In the genomic region with DNA sequence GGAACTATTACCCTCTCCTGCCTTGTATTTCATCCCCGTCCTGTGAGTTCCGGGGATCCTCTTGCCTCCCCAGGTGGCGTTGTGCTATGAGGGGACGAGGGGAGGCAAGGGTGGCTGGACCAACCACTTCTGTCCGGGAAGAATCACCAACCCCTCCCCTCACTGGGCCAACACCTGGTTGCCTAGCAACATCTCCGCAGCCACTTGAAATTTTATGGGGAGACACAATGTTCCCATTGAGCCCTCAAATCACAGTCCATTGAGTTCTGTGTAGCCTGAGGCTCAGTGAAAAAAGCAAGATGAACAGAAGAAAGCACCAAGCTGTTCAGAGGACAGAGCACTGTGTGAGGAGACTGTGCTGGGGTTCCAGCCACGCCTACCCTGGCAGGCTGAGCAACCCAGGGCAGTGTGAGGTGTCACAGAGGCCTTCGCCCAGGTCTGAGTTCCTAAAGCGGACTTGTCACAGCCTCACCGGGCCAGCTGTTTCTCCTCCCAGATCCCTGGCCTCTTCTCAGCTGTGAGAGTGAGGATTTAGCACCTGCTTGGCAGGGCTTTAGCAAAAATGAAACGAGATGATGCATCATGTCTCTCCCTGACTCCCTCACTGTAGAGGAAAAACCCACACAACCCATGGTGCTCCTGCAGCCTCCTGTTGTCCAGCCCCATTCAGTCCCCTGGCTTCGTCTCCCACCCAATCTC, we compare ENCODE assay signal across 22 cellular contexts.
DNase-seq lines count a peak whose midpoint lies in the region; ATAC-seq, FAIRE-seq and TF ChIP-seq lines count a peak whose summit lies in the region.
"Had no signal": no experiment of that assay in that cellular context is flagged by ENCODE, and none has a peak within 500 bp of the region (broad histone marks: within the 10 kb centered on the region; RNA-seq: fewer than 3 reads in every experiment).

No MANE protein-coding gene starts in this region.

- H4K8ac ChIP-seq in mesenchymal stem cell (ENCODE audit: low read length): peak overlapping the region; percentile 19

- H3K4me3 ChIP-seq in K562: no peak overlapping the region
- H3K4me3 ChIP-seq in mesenchymal stem cell (ENCODE audit: insufficient read depth in 1 of 2, low read depth in 1 of 2, low read length in 2 of 2): no peak overlapping the region
- H3K4me3 ChIP-seq in upper lobe of right lung: no peak overlapping the region
- no peak overlapping the region for H3K4me3 ChIP-seq in heart left ventricle
- H3K4me3 ChIP-seq: PC-9 had no signal

- no peaks in the 10 kb centered on the region for H4K20me1 ChIP-seq in K562 (replicated peaks; ENCODE audit: control insufficient read depth, insufficient read depth, low read length)

- H3K36me3 ChIP-seq in K562 (ENCODE audit: control insufficient read depth, insufficient read depth, low read length) (no peaks in the 10 kb centered on the region), mesenchymal stem cell (ENCODE audit: control insufficient read depth in 1 of 2, insufficient read depth in 2 of 2, low read depth in 1 of 2, low read length in 2 of 2) (no peaks in the 10 kb centered on the region), upper lobe of right lung (no peaks in the 10 kb centered on the region), heart left ventricle (no peaks in the 10 kb centered on the region)
- H3K36me3 ChIP-seq: BE2C had no signal

- H3K9me3 ChIP-seq in K562 (replicated peaks; ENCODE audit: control insufficient read depth, insufficient read depth, low read depth, low read length) (no peaks in the 10 kb centered on the region), mesenchymal stem cell (ENCODE audit: control insufficient read depth, low read length) (no peaks in the 10 kb centered on the region), upper lobe of right lung (no peaks in the 10 kb centered on the region), heart left ventricle (no peaks in the 10 kb centered on the region)
- H3K9me3 ChIP-seq: BE2C had no signal

- in situ Hi-C loops in K562 (cut with MboI): no loop called here

- TF ChIP-seq CTCF in K562 (IDR thresholded peaks at IDR 0.05 in 2 of 3, conservative IDR thresholded peaks at IDR 0.05 in 1 of 3; ENCODE audit: insufficient read depth in 2 of 3, low read depth in 1 of 3, low read length in 3 of 3) (no peak), upper lobe of right lung (IDR thresholded peaks at IDR 0.05) (no peak), heart left ventricle (IDR thresholded peaks at IDR 0.05) (no peak)

- H3K4me2 ChIP-seq in K562 (ENCODE audit: insufficient read depth, low read length): no peak overlapping the region
- no peak overlapping the region for H3K4me2 ChIP-seq in mesenchymal stem cell (ENCODE audit: low read length, poor library complexity, severe bottlenecking)
- H3K4me2 ChIP-seq: PC-9 had no signal

- CTCF ChIA-PET in K562 (lab: Yijun Ruan, JAX; ENCODE audit: low intra/inter-chr PET ratio): no interaction called here

- no peaks in the 10 kb centered on the region for H3K9me1 ChIP-seq in K562 (ENCODE audit: control insufficient read depth, insufficient read depth, low read length)

- H3K79me1 ChIP-seq in mesenchymal stem cell (replicated peaks; ENCODE audit: low read length, poor library complexity, severe bottlenecking): no peaks in the 10 kb centered on the region

- H2BK15ac ChIP-seq in mesenchymal stem cell (ENCODE audit: low read depth, poor library complexity, severe bottlenecking): no peak overlapping the region

- H2BK5ac ChIP-seq in mesenchymal stem cell (ENCODE audit: low read depth, low read length, poor library complexity, severe bottlenecking): no peak overlapping the region

- peak; percentile 2 for DNase-seq in NCI-H748 (lab: John Stamatoyannopoulos, UW; ENCODE audit: unreplicated experiment)
- no peak for DNase-seq in NCI-H748 treated with DMSO at 0.1 percent for 48 hours (lab: John Stamatoyannopoulos, UW)
- no peak for DNase-seq in K562 (ENCODE audit: extremely low read depth in 1 of 4, low spot score in 3 of 4)
- DNase-seq in mesenchymal stem cell: no peak
- peak; percentile 29 for DNase-seq in upper lobe of right lung
- no peak for DNase-seq in heart left ventricle
- DNase-seq in NCI-H2029 (lab: John Stamatoyannopoulos, UW): no peak
- DNase-seq: BE2C; Calu3; CD4-positive, alpha-beta memory T cell; DND-41; HCEC 1CT; NCI-H146; NCI-H2081 treated with DMSO at 0.1 percent for 48 hours; NCI-H2227 treated with DMSO at 0.1 percent for 48 hours; NCI-H510A treated with DMSO at 0.1 percent for 48 hours; PC-9; SIG-M5 had no signal

- no peak overlapping the region for H2AFZ ChIP-seq in K562 (ENCODE audit: low read depth, low read length)
- no peak overlapping the region for H2AFZ ChIP-seq in mesenchymal stem cell (ENCODE audit: low read depth, low read length)
- H2AFZ ChIP-seq: PC-9 had no signal

- no peak for ATAC-seq in K562
- no peak for ATAC-seq in upper lobe of right lung
- ATAC-seq in heart left ventricle: no peak
- ATAC-seq in HG03378 (IDR thresholded peaks at IDR 0.05; ENCODE audit: unreplicated experiment): no peak

- no peak overlapping the region for H2BK12ac ChIP-seq in mesenchymal stem cell (ENCODE audit: low read length in 2 of 2)

- H3K14ac ChIP-seq in mesenchymal stem cell (ENCODE audit: low read length in 2 of 2): no peak overlapping the region

- no peak overlapping the region for H3K23ac ChIP-seq in mesenchymal stem cell (ENCODE audit: low read length in 2 of 2)

- no peak overlapping the region for H2AK5ac ChIP-seq in mesenchymal stem cell (ENCODE audit: low read length, severe bottlenecking)

- WGBS in K562 (ENCODE audit: insufficient coverage, low coverage, missing lambda C conversion rate): under 1% methylated on average over 12 of the region's 12 CpGs
- WGBS in mesenchymal stem cell: 63% methylated on average over 12 of the region's 12 CpGs
- WGBS in heart left ventricle, 4 donors: 72 to 78% (median 75%) methylated on average over 12 of the region's 12 CpGs

- H3K4me1 ChIP-seq in K562 (replicated peaks in 1 of 2; ENCODE audit: control insufficient read depth in 2 of 2, insufficient read depth in 2 of 2, low read length in 2 of 2) (no peaks in the 10 kb centered on the region), mesenchymal stem cell (ENCODE audit: control insufficient read depth, insufficient read depth, low read depth, low read length) (no peaks in the 10 kb centered on the region), upper lobe of right lung (no peaks in the 10 kb centered on the region), heart left ventricle (no peaks in the 10 kb centered on the region)
- H3K4me1 ChIP-seq: BE2C had no signal

- no peak overlapping the region for H3K18ac ChIP-seq in mesenchymal stem cell (ENCODE audit: low read depth in 1 of 2, low read length in 2 of 2)

- POLR2A ChIA-PET in K562 (lab: Yijun Ruan, JAX): no interaction called here

- TF ChIP-seq POLR2A in K562 (conservative IDR thresholded peaks at IDR 0.05) (no peak), heart left ventricle (IDR thresholded peaks at IDR 0.05) (no peak)

- no peak for TF ChIP-seq RAD21 in K562 (CRISPR knock-in tag; conservative IDR thresholded peaks at IDR 0.05 in 1 of 2, IDR thresholded peaks at IDR 0.05 in 1 of 2)

- H4K91ac ChIP-seq in mesenchymal stem cell (ENCODE audit: low read length): no peak overlapping the region

- H2BK120ac ChIP-seq in mesenchymal stem cell (ENCODE audit: low read depth, low read length): no peak overlapping the region

- no peak for FAIRE-seq in K562 (lab: Jason Lieb, UNC)
- FAIRE-seq: A204.1 had no signal

- no peak overlapping the region for H3K27ac ChIP-seq in K562 (ENCODE audit: extremely low read depth, low read depth, low read length)
- no peak overlapping the region for H3K27ac ChIP-seq in mesenchymal stem cell (ENCODE audit: low read length, poor library complexity, severe bottlenecking)
- H3K27ac ChIP-seq in upper lobe of right lung: no peak overlapping the region
- no peak overlapping the region for H3K27ac ChIP-seq in heart left ventricle
- H3K27ac ChIP-seq: HL-60, PC-9, RWPE1 had no signal

- BruUV-seq in K562 (replicated peaks; lab: Mats Ljungman, UMichigan): no TSS peak

- no peak overlapping the region for H3K4ac ChIP-seq in mesenchymal stem cell (ENCODE audit: low read depth in 1 of 2, low read length in 2 of 2)

- intact Hi-C loops in K562 (cut with micrococcal nuclease): no loop called here
- intact Hi-C loops in upper lobe of right lung (cut with DNase I): no loop called here
- intact Hi-C loops in heart left ventricle (cut with DNase I): no loop called here

- H3K27me3 ChIP-seq in K562 (ENCODE audit: control insufficient read depth in 2 of 2, insufficient read depth in 2 of 2, low read length in 2 of 2): peaks cover 8 to 38% of the 10 kb centered on the region in 2 experiments; a peak in 4 of 5 replicates
- peaks cover 6 to 67% of the 10 kb centered on the region in 2 experiments for H3K27me3 ChIP-seq in mesenchymal stem cell (ENCODE audit: control insufficient read depth in 1 of 2, insufficient read depth in 1 of 2, low read length in 2 of 2)
- no peaks in the 10 kb centered on the region for H3K27me3 ChIP-seq in upper lobe of right lung
- no peaks in the 10 kb centered on the region for H3K27me3 ChIP-seq in heart left ventricle
- H3K27me3 ChIP-seq: BE2C had no signal

- no peak overlapping the region for H3K9ac ChIP-seq in K562 (ENCODE audit: insufficient read depth in 1 of 2, low read depth in 2 of 2, low read length in 2 of 2)
- H3K9ac ChIP-seq in mesenchymal stem cell (ENCODE audit: low read length): no peak overlapping the region

- TF ChIP-seq EP300 in K562 (IDR thresholded peaks at IDR 0.05; ENCODE audit: low read length): no peak

- H3K79me2 ChIP-seq in K562 (ENCODE audit: control insufficient read depth, insufficient read depth, low read length): no peaks in the 10 kb centered on the region

TF ChIP-seq in K562, 482 proteins besides CTCF, POLR2A, EP300 and RAD21:
- no peak for TF ChIP-seq PTBP1 (IDR thresholded peaks at IDR 0.05; ENCODE audit: low read depth, low read length)
- TF ChIP-seq RFX1 (IDR thresholded peaks at IDR 0.05): peak; percentile 86
- no peak for TF ChIP-seq NFYB (IDR thresholded peaks at IDR 0.05; ENCODE audit: extremely low read depth, insufficient read length)
TF ChIP-seq in K562: peak in this region for 1.

Comparison
In these comparisons a context has a peak if more than half of its experiments do, and no peak if none do; other contexts are left out.
1. DNase-seq: peak in NCI-H748 (single experiment) and upper lobe of right lung (single experiment); none in NCI-H748 treated with DMSO at 0.1 percent for 48 hours (single experiment), K562 (0 of 4), mesenchymal stem cell (single experiment), heart left ventricle (0 of 5) and NCI-H2029 (single experiment).